8 cellular contexts compared by ENCODE assay signal in genomic region chr15:68700395-68701123, GRCh38.
DNase-seq lines count a peak whose midpoint lies in the region; ATAC-seq and TF ChIP-seq lines count a peak whose summit lies in the region.

No MANE protein-coding gene starts in this region.

- no peak overlapping the region for H2BK15ac ChIP-seq in mesenchymal stem cell (ENCODE audit: low read depth, poor library complexity, severe bottlenecking)

- H3K27me3 ChIP-seq in mesenchymal stem cell (ENCODE audit: control insufficient read depth in 1 of 2, insufficient read depth in 1 of 2, low read length in 2 of 2) (no peaks in the 10 kb centered on the region), vagina (no peaks in the 10 kb centered on the region)

- H3K9me3 Mint-ChIP-seq in chondrocyte (ENCODE audit: low read depth): no peaks in the 10 kb centered on the region
- H3K9me3 Mint-ChIP-seq in activated CD8-positive, alpha-beta T cell treated with anti-CD3 and anti-CD28 coated beads, Interleukin-2, amount 10 ng/mL, durations not matched to agents 7 days and 5 days (ENCODE audit: insufficient read depth): no peaks in the 10 kb centered on the region

- peak overlapping the region; percentile 56 for H2BK120ac ChIP-seq in mesenchymal stem cell (ENCODE audit: low read depth, low read length)

- H2AFZ ChIP-seq in mesenchymal stem cell (ENCODE audit: low read depth, low read length): no peak overlapping the region

- no peak for TF ChIP-seq POLR2A in vagina (IDR thresholded peaks at IDR 0.05)

- POLR2A ChIA-PET in activated CD8-positive, alpha-beta T cell treated with anti-CD3 and anti-CD28 coated beads, Interleukin-2, amount 10 ng/mL, durations not matched to agents 7 days and 5 days (lab: Charles Lee): interaction anchor here (0.6 kb wide), 1 partner anchor 43 kb away, joined by 3 read pairs; no protein-coding TSS in a partner anchor

- peak overlapping the region; percentile 28 to 73 for H3K18ac ChIP-seq in mesenchymal stem cell (ENCODE audit: low read depth in 1 of 2, low read length in 2 of 2)

- DNase-seq in AG08396 (ENCODE audit: low spot score) (peak; percentile 58), NCI-H2029 (lab: John Stamatoyannopoulos, UW) (peak; percentile 56), chondrocyte (ENCODE audit: low spot score) (no peak), mesenchymal stem cell (peak; percentile 75), vagina (ENCODE audit: extremely low spot score in 2 of 2) (no peak)
- no peak for DNase-seq in activated CD8-positive, alpha-beta T cell treated with anti-CD3 and anti-CD28 coated beads, Interleukin-2, amount 10 ng/mL, durations not matched to agents 7 days and 5 days

- H3K36me3 Mint-ChIP-seq in chondrocyte (ENCODE audit: low read depth): peaks cover 28% of the 10 kb centered on the region
- no peaks in the 10 kb centered on the region for H3K36me3 Mint-ChIP-seq in activated CD8-positive, alpha-beta T cell treated with anti-CD3 and anti-CD28 coated beads, Interleukin-2, amount 10 ng/mL, durations not matched to agents 7 days and 5 days (ENCODE audit: low read depth)

- peak overlapping the region; percentile 46 for H2AK5ac ChIP-seq in mesenchymal stem cell (ENCODE audit: low read length, severe bottlenecking)

- WGBS in mesenchymal stem cell: 13% methylated on average over 17 of the region's 20 CpGs

- peak overlapping the region; percentile 99 for H3K27ac Mint-ChIP-seq in chondrocyte (ENCODE audit: unreplicated experiment)
- H3K27ac Mint-ChIP-seq in activated CD8-positive, alpha-beta T cell treated with anti-CD3 and anti-CD28 coated beads, Interleukin-2, amount 10 ng/mL, durations not matched to agents 7 days and 5 days: no peak overlapping the region

- TF ChIP-seq CTCF in chondrocyte (IDR thresholded peaks at IDR 0.05) (peak; percentile 23), vagina (IDR thresholded peaks at IDR 0.05) (no peak)

- H3K9ac ChIP-seq in mesenchymal stem cell (ENCODE audit: low read length): peak overlapping the region; percentile 83

- peak overlapping the region; percentile 34 for H3K4me3 Mint-ChIP-seq in chondrocyte (ENCODE audit: unreplicated experiment)
- no peak overlapping the region for H3K4me3 Mint-ChIP-seq in activated CD8-positive, alpha-beta T cell treated with anti-CD3 and anti-CD28 coated beads, Interleukin-2, amount 10 ng/mL, durations not matched to agents 7 days and 5 days

- peak overlapping the region; percentile 61 for H4K8ac ChIP-seq in mesenchymal stem cell (ENCODE audit: low read length)

- H3K4me1 ChIP-seq in mesenchymal stem cell (ENCODE audit: control insufficient read depth, insufficient read depth, low read depth, low read length) (peaks cover 22% of the 10 kb centered on the region), vagina (peaks cover 20% of the 10 kb centered on the region)

- ATAC-seq in activated CD4-positive, CD25-positive, alpha-beta regulatory T cell treated with anti-CD3 and anti-CD28 coated beads, Interleukin-2, amount 50 U/mL, for 24 hours: no peak
- ATAC-seq in GM21723 (IDR thresholded peaks at IDR 0.05; ENCODE audit: unreplicated experiment): no peak
- ATAC-seq in activated CD8-positive, alpha-beta T cell treated with anti-CD3 and anti-CD28 coated beads, Interleukin-2, amount 10 ng/mL, durations not matched to agents 7 days and 5 days: no peak

- no peak overlapping the region for H4K91ac ChIP-seq in mesenchymal stem cell (ENCODE audit: low read length)

- H3K4me1 Mint-ChIP-seq in chondrocyte (ENCODE audit: low read depth): peaks cover 40% of the 10 kb centered on the region
- no peaks in the 10 kb centered on the region for H3K4me1 Mint-ChIP-seq in activated CD8-positive, alpha-beta T cell treated with anti-CD3 and anti-CD28 coated beads, Interleukin-2, amount 10 ng/mL, durations not matched to agents 7 days and 5 days (ENCODE audit: low read depth)

- CTCF ChIA-PET in activated CD8-positive, alpha-beta T cell treated with anti-CD3 and anti-CD28 coated beads, Interleukin-2, amount 10 ng/mL, durations not matched to agents 7 days and 5 days (lab: Charles Lee): interaction anchor here (1.4 kb wide), 1 partner anchor 10 kb away, joined by 4 read pairs; no protein-coding TSS in a partner anchor

- intact Hi-C loops in vagina (cut with DNase I): no loop called here

- H3K36me3 ChIP-seq in mesenchymal stem cell (ENCODE audit: control insufficient read depth in 1 of 2, insufficient read depth in 2 of 2, low read depth in 1 of 2, low read length in 2 of 2) (peaks cover 34 to 61% of the 10 kb centered on the region in 2 experiments), vagina (no peaks in the 10 kb centered on the region)

- peak overlapping the region; percentile 38 for H3K4me2 ChIP-seq in mesenchymal stem cell (ENCODE audit: low read length, poor library complexity, severe bottlenecking)

- no peak overlapping the region for H3K4ac ChIP-seq in mesenchymal stem cell (ENCODE audit: low read depth in 1 of 2, low read length in 2 of 2)

- no peaks in the 10 kb centered on the region for H3K27me3 Mint-ChIP-seq in chondrocyte (ENCODE audit: low read depth)
- H3K27me3 Mint-ChIP-seq in activated CD8-positive, alpha-beta T cell treated with anti-CD3 and anti-CD28 coated beads, Interleukin-2, amount 10 ng/mL, durations not matched to agents 7 days and 5 days (ENCODE audit: low read depth): peaks cover 9% of the 10 kb centered on the region

- H2BK12ac ChIP-seq in mesenchymal stem cell (ENCODE audit: low read length in 2 of 2): peak overlapping the region in 1 of 2 experiments; percentile 85

- H3K27ac ChIP-seq in mesenchymal stem cell (ENCODE audit: low read length, poor library complexity, severe bottlenecking): peak overlapping the region; percentile 53
- H3K27ac ChIP-seq in vagina: peak overlapping the region; percentile 66

- peak overlapping the region in 1 of 2 experiments; percentile 57 for H3K14ac ChIP-seq in mesenchymal stem cell (ENCODE audit: low read length in 2 of 2)

- H3K9me3 ChIP-seq in mesenchymal stem cell (ENCODE audit: control insufficient read depth, low read length): no peaks in the 10 kb centered on the region
- H3K9me3 ChIP-seq in vagina: no peaks in the 10 kb centered on the region

- H2BK5ac ChIP-seq in mesenchymal stem cell (ENCODE audit: low read depth, low read length, poor library complexity, severe bottlenecking): no peak overlapping the region

- H3K79me1 ChIP-seq in mesenchymal stem cell (replicated peaks; ENCODE audit: low read length, poor library complexity, severe bottlenecking): no peaks in the 10 kb centered on the region

- H3K23ac ChIP-seq in mesenchymal stem cell (ENCODE audit: low read length in 2 of 2): peak overlapping the region in 1 of 2 experiments; percentile 44

- H3K4me3 ChIP-seq in mesenchymal stem cell (ENCODE audit: insufficient read depth in 1 of 2, low read depth in 1 of 2, low read length in 2 of 2) (peak overlapping the region in 1 of 2 experiments; percentile 37), vagina (no peak overlapping the region)

Comparison
In these comparisons a context has a peak if more than half of its experiments do, and no peak if none do; other contexts are left out.
1. DNase-seq: peak in AG08396 (single experiment), NCI-H2029 (single experiment) and mesenchymal stem cell (single experiment); none in chondrocyte (single experiment), vagina (0 of 2) and activated CD8-positive, alpha-beta T cell treated with anti-CD3 and anti-CD28 coated beads, Interleukin-2, amount 10 ng/mL, durations not matched to agents 7 days and 5 days (single experiment).